23 cellular contexts compared by ENCODE assay signal in the genomic region with DNA sequence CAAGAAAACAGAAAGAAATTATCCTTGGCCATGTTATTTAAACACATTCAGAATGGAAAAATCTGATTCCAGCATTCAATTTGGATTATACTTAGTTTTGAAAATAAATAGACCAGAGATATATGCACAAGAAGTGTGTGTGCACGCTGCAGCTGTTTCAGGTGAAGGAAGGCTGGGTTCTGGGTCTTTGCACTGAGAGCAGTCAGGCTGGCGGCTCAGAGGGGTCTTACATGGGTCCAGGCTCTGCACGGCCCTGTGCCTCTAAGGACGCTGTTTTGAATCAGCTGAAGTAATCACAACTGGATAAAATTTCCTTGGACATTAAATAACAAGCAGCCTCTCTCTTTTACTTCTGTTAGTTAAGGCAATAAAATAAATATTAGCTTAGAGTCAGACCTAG. TPM values are rescaled to one million over a fixed set of nuclear protein-coding genes. Genes with fewer than 3 reads are reported as not detected.
DNase-seq lines count a peak whose midpoint lies in the region; ATAC-seq and TF ChIP-seq lines count a peak whose summit lies in the region.
"Had no signal": no experiment of that assay in that cellular context is flagged by ENCODE, and none has a peak within 500 bp of the region (broad histone marks: within the 10 kb centered on the region; RNA-seq: fewer than 3 reads in every experiment).

No MANE protein-coding gene starts in this region.

- H2AFZ ChIP-seq in H9 (ENCODE audit: low read length), result no peak overlapping the region
- H2AFZ ChIP-seq: PC-9 had no signal

- no peak overlapping the region for H2BK12ac ChIP-seq in H9 (ENCODE audit: insufficient read length, low read depth, low read length)

- no peak overlapping the region for H4K8ac ChIP-seq in H9 (replicated peaks; ENCODE audit: insufficient read length, low read depth, low read length)

- H2BK20ac ChIP-seq in H9 (ENCODE audit: low read depth, low read length, poor library complexity, severe bottlenecking), result no peak overlapping the region

- no peak overlapping the region for H3K4me2 ChIP-seq in H9 (ENCODE audit: insufficient read depth, insufficient read length, low read length)
- H3K4me2 ChIP-seq: PC-9 had no signal

- no peak for TF ChIP-seq CTCF in 22Rv1 (IDR thresholded peaks at IDR 0.05)
- no peak for TF ChIP-seq CTCF in right lobe of liver (IDR thresholded peaks at IDR 0.05)
- no peak for TF ChIP-seq CTCF in sigmoid colon (IDR thresholded peaks at IDR 0.05)
- no peak for TF ChIP-seq CTCF in H9 (conservative IDR thresholded peaks at IDR 0.05)

- H3K79me1 ChIP-seq in H9 (ENCODE audit: insufficient read depth, low read depth, low read length, poor library complexity, severe bottlenecking), result no peaks in the 10 kb centered on the region

- no peak overlapping the region for H2BK5ac ChIP-seq in H9 (ENCODE audit: insufficient read length, low read length)

- ATAC-seq in right lobe of liver, result peak in 1 of 4 donors; percentile 25
- ATAC-seq in stimulated activated memory B cell treated with anti-CD40 and anti-IgM and Interleukin-4, amounts not matched to agents 10 μg/mL and 1 μg/mL and 100 μg/mL, for 72 hours, result no peak

- H3K4me3 Mint-ChIP-seq in stimulated activated memory B cell treated with anti-CD40 and anti-IgM and Interleukin-4, amounts not matched to agents 10 μg/mL and 1 μg/mL and 100 μg/mL, for 72 hours, result no peak overlapping the region
- H3K4me3 Mint-ChIP-seq in H9, result no peak overlapping the region

- H3K56ac ChIP-seq in H9 (ENCODE audit: insufficient read length, low read depth, low read length), result no peak overlapping the region

- 37% methylated on average over 2 of the region's 4 CpGs for WGBS in right lobe of liver (ENCODE audit: insufficient coverage, low coverage, low lambda C conversion rate, missing lambda C conversion rate)
- 53 to 74% methylated on average over 4 of the region's 4 CpGs for WGBS in sigmoid colon, 2 donors
- WGBS in H9 (ENCODE audit: extremely low coverage, insufficient read length, low lambda C conversion rate), result no CpG with 5 or more reads among the region's 4 CpGs

- H3K36me3 ChIP-seq in duodenal mucosa (ENCODE audit: control insufficient read depth in 1 of 2, insufficient read depth in 2 of 2, low read length in 2 of 2), result peaks cover 0 to 7% of the 10 kb centered on the region in 2 donors
- H3K36me3 ChIP-seq in right lobe of liver, result peaks cover 0 to 38% (median 0%) of the 10 kb centered on the region in 4 donors
- H3K36me3 ChIP-seq in sigmoid colon, result peaks cover 0 to 43% (median 9%) of the 10 kb centered on the region in 4 donors
- H3K36me3 ChIP-seq: MG63 had no signal

- TF ChIP-seq EP300 in sigmoid colon (IDR thresholded peaks at IDR 0.05), result no peak

- intact Hi-C loops in right lobe of liver (cut with DNase I) (no loop called here), sigmoid colon (cut with DNase I) (no loop called here)

- no peaks in the 10 kb centered on the region for H3K23me2 ChIP-seq in H9 (ENCODE audit: insufficient read length, low read depth, low read length, poor library complexity, severe bottlenecking)

- H3K9me3 ChIP-seq in duodenal mucosa (ENCODE audit: control insufficient read depth in 1 of 2, low read length in 2 of 2) (no peaks in the 10 kb centered on the region), right lobe of liver (no peaks in the 10 kb centered on the region), sigmoid colon (no peaks in the 10 kb centered on the region), H9 (ENCODE audit: control insufficient read depth, low read depth, low read length) (no peaks in the 10 kb centered on the region)
- H3K9me3 ChIP-seq: MG63 had no signal

- peak overlapping the region in 1 of 2 donors; percentile 27 for H3K4me3 ChIP-seq in duodenal mucosa (ENCODE audit: low read depth in 1 of 2, low read length in 2 of 2)
- peak overlapping the region in 2 of 3 donors; percentile 6 to 37 for H3K4me3 ChIP-seq in right lobe of liver
- H3K4me3 ChIP-seq in sigmoid colon, result no peak overlapping the region
- H3K4me3 ChIP-seq: MG63, PC-9, SK-N-MC had no signal

- H3K27ac ChIP-seq in 22Rv1 (peak overlapping the region; percentile 93), duodenal mucosa (ENCODE audit: low read depth, low read length) (peak overlapping the region; percentile 10), right lobe of liver (peak overlapping the region in 2 of 3 donors; percentile 65 to 80), sigmoid colon (peak overlapping the region; percentile 28 to 62 (median 55)), H9 (ENCODE audit: insufficient read length, low read depth, low read length) (no peak overlapping the region)
- H3K27ac ChIP-seq: PC-9, SK-N-MC had no signal

- H3K9ac ChIP-seq in duodenal mucosa (ENCODE audit: low read depth in 1 of 2, low read length in 2 of 2), result peak overlapping the region in 1 of 2 donors; percentile 10
- no peak overlapping the region for H3K9ac ChIP-seq in H9 (ENCODE audit: extremely low read depth, insufficient read length, low read length)

- H2AK5ac ChIP-seq in H9 (ENCODE audit: insufficient read length, low read length), result no peak overlapping the region

- H4K5ac ChIP-seq in H9 (ENCODE audit: insufficient read length, low read depth, low read length), result no peak overlapping the region

- no peaks in the 10 kb centered on the region for H3K9me3 Mint-ChIP-seq in stimulated activated memory B cell treated with anti-CD40 and anti-IgM and Interleukin-4, amounts not matched to agents 10 μg/mL and 1 μg/mL and 100 μg/mL, for 72 hours
- H3K9me3 Mint-ChIP-seq in H9, result no peaks in the 10 kb centered on the region

- no peak overlapping the region for H3K4ac ChIP-seq in H9 (ENCODE audit: low read depth, low read length)

- H3T11ph ChIP-seq in H9 (ENCODE audit: low read length), result no peak overlapping the region

- TF ChIP-seq POLR2A in right lobe of liver (IDR thresholded peaks at IDR 0.05) (no peak), sigmoid colon (IDR thresholded peaks at IDR 0.05) (no peak)

- H3K23ac ChIP-seq in H9 (ENCODE audit: insufficient read length, low read depth, low read length), result no peak overlapping the region

- H3K18ac ChIP-seq in H9 (ENCODE audit: insufficient read length, low read depth, low read length), result no peak overlapping the region

- no peaks in the 10 kb centered on the region for H4K20me1 ChIP-seq in H9 (ENCODE audit: control insufficient read depth, insufficient read depth, insufficient read length)

- DNase-seq in right lobe of liver (no peak), sigmoid colon (no peak), occipital lobe (lab: John Stamatoyannopoulos, UW) (no peak), H9 (no peak), cerebellar nuclear complex (lab: John Stamatoyannopoulos, UW) (no peak)
- DNase-seq: AML-193, C1 segment of cervical spinal cord, DMS53, GDM1, Karpas-422, MG63, NCI-H1048, NCI-H1417 treated with DMSO at 0.1 percent for 48 hours, NCI-H187, NCI-H446, NCI-H526 treated with DMSO at 0.1 percent for 48 hours, RPMI8226, SHP77 had no signal

- peaks cover 54% of the 10 kb centered on the region for H3K36me3 Mint-ChIP-seq in stimulated activated memory B cell treated with anti-CD40 and anti-IgM and Interleukin-4, amounts not matched to agents 10 μg/mL and 1 μg/mL and 100 μg/mL, for 72 hours
- peaks cover 33 to 60% (median 51%) of the 10 kb centered on the region in 3 experiments; a peak in 6 of 7 replicates for H3K36me3 Mint-ChIP-seq in H9 (ENCODE audit: insufficient read depth in 1 of 3, low read depth in 3 of 3)

- H3K14ac ChIP-seq in H9 (ENCODE audit: insufficient read depth, low read length), result no peak overlapping the region

- no peak overlapping the region for H2BK15ac ChIP-seq in H9 (ENCODE audit: low read depth, low read length)

- peaks cover 2% of the 10 kb centered on the region; the same call in 1 of the 2 replicates for H3K79me2 ChIP-seq in H9 (ENCODE audit: insufficient read depth, low read length)

- H4K91ac ChIP-seq in H9 (ENCODE audit: insufficient read length, low read depth, low read length), result no peak overlapping the region

- H2BK120ac ChIP-seq in H9 (ENCODE audit: low read depth, low read length, poor library complexity, severe bottlenecking), result no peak overlapping the region

- H3K27me3 Mint-ChIP-seq in stimulated activated memory B cell treated with anti-CD40 and anti-IgM and Interleukin-4, amounts not matched to agents 10 μg/mL and 1 μg/mL and 100 μg/mL, for 72 hours, result no peaks in the 10 kb centered on the region
- H3K27me3 Mint-ChIP-seq in H9 (ENCODE audit: low read depth), result no peaks in the 10 kb centered on the region

- H3K4me1 Mint-ChIP-seq in stimulated activated memory B cell treated with anti-CD40 and anti-IgM and Interleukin-4, amounts not matched to agents 10 μg/mL and 1 μg/mL and 100 μg/mL, for 72 hours, result no peaks in the 10 kb centered on the region
- H3K4me1 Mint-ChIP-seq in H9, result no peaks in the 10 kb centered on the region

- H3K27ac Mint-ChIP-seq in stimulated activated memory B cell treated with anti-CD40 and anti-IgM and Interleukin-4, amounts not matched to agents 10 μg/mL and 1 μg/mL and 100 μg/mL, for 72 hours, result no peak overlapping the region
- no peak overlapping the region for H3K27ac Mint-ChIP-seq in H9

- no peaks in the 10 kb centered on the region for H3K27me3 ChIP-seq in duodenal mucosa (ENCODE audit: control insufficient read depth in 1 of 2, insufficient read depth in 2 of 2, low read length in 2 of 2)
- no peaks in the 10 kb centered on the region for H3K27me3 ChIP-seq in right lobe of liver
- no peaks in the 10 kb centered on the region for H3K27me3 ChIP-seq in sigmoid colon
- no peaks in the 10 kb centered on the region for H3K27me3 ChIP-seq in H9 (ENCODE audit: insufficient read depth, low read length)
- H3K27me3 ChIP-seq: MG63 had no signal

- H3K4me1 ChIP-seq in duodenal mucosa (ENCODE audit: control insufficient read depth in 1 of 2, insufficient read depth in 2 of 2, low read length in 2 of 2) (peaks cover 40 to 60% of the 10 kb centered on the region in 2 donors), right lobe of liver (peaks cover 0 to 62% (median 17%) of the 10 kb centered on the region in 4 donors), sigmoid colon (peaks cover 0 to 46% (median 21%) of the 10 kb centered on the region in 4 donors), H9 (ENCODE audit: insufficient read depth, low read length) (no peaks in the 10 kb centered on the region)

RNA-seq across cellular contexts. Expression of a gene that starts 31.8 kb away (rescaled TPM):
- total RNA-seq in right lobe of liver, result 100 to 1,000 TPM in 4 of 6 experiments, 10 to 100 TPM in 2; 56.8 to 140 (median 103) TPM
- 10 to 100 TPM; 53.7 to 60.3 (median 57.4) TPM for total RNA-seq in sigmoid colon
- 10 to 100 TPM; 16.2 to 25.9 (median 22.8) TPM for polyA plus RNA-seq in sigmoid colon
- total RNA-seq in occipital lobe, result 15.8 TPM
- total RNA-seq in H9 (2021), result 48.2 and 55.5 TPM in 2 replicates

Comparison
In these comparisons a context has a peak if more than half of its experiments do, and no peak if none do; other contexts are left out.
1. H3K4me3 ChIP-seq: peak in right lobe of liver (2 of 3); none in sigmoid colon (0 of 4).